ENCODE assay signal across 2 cellular contexts in the genomic region with DNA sequence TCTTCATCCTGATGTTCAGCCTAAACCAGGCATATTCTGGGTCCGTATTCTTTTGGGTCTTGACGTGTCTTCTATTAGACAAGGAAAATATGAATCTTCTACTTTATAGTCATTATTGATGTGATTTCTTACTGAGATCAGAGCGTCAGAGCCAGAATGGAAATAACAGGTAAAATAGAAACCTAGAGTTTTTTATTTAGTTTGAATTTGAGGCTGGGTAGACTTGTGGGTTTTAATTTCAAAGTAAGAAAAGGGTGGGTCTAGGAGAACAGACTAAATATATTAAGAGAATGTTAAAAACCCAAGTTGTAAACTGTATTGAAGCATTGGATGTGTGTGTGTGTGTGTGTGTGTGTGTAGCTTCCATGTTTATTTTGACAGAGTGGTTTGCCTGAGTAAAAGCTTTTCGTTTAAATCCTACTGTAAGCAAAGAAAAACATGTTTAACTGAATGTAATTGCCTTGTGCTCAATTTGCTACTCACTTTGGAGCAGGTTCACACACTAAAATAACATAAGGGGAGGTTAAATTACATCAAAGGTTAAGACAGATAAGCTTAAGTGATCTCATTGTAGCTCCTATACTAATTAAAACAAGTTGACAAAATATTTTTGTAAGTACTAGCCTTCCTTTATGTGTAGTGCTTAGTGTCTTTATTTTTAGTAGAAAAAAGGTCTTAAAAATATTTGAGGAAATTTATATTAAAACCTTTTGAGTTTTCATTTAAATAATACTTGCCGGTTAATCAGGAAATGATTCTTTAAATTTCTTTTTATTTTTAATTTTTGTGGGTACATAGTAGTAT.
TF ChIP-seq lines count a peak whose summit lies in the region.

No MANE protein-coding gene starts in this region.

TF ChIP-seq in SK-N-SH treated with all-trans-retinoic acid at 6 μM for 48 hours, 23 proteins besides CTCF, POLR2A, EP300 and RAD21 (continued from another document):
- TF ChIP-seq, protein P1, sequence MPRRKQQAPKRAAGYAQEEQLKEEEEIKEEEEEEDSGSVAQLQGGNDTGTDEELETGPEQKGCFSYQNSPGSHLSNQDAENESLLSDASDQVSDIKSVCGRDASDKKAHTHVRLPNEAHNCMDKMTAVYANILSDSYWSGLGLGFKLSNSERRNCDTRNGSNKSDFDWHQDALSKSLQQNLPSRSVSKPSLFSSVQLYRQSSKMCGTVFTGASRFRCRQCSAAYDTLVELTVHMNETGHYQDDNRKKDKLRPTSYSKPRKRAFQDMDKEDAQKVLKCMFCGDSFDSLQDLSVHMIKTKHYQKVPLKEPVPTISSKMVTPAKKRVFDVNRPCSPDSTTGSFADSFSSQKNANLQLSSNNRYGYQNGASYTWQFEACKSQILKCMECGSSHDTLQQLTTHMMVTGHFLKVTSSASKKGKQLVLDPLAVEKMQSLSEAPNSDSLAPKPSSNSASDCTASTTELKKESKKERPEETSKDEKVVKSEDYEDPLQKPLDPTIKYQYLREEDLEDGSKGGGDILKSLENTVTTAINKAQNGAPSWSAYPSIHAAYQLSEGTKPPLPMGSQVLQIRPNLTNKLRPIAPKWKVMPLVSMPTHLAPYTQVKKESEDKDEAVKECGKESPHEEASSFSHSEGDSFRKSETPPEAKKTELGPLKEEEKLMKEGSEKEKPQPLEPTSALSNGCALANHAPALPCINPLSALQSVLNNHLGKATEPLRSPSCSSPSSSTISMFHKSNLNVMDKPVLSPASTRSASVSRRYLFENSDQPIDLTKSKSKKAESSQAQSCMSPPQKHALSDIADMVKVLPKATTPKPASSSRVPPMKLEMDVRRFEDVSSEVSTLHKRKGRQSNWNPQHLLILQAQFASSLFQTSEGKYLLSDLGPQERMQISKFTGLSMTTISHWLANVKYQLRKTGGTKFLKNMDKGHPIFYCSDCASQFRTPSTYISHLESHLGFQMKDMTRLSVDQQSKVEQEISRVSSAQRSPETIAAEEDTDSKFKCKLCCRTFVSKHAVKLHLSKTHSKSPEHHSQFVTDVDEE (CRISPR knock-in tag; IDR thresholded peaks at IDR 0.05) = peak; percentile 68
- TF ChIP-seq, protein P2, sequence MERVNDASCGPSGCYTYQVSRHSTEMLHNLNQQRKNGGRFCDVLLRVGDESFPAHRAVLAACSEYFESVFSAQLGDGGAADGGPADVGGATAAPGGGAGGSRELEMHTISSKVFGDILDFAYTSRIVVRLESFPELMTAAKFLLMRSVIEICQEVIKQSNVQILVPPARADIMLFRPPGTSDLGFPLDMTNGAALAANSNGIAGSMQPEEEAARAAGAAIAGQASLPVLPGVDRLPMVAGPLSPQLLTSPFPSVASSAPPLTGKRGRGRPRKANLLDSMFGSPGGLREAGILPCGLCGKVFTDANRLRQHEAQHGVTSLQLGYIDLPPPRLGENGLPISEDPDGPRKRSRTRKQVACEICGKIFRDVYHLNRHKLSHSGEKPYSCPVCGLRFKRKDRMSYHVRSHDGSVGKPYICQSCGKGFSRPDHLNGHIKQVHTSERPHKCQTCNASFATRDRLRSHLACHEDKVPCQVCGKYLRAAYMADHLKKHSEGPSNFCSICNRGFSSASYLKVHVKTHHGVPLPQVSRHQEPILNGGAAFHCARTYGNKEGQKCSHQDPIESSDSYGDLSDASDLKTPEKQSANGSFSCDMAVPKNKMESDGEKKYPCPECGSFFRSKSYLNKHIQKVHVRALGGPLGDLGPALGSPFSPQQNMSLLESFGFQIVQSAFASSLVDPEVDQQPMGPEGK (CRISPR knock-in tag; IDR thresholded peaks at IDR 0.05; ENCODE audit: borderline replicate concordance) = no peak
- TF ChIP-seq GLIS3 (CRISPR knock-in tag; IDR thresholded peaks at IDR 0.05) = no peak
- TF ChIP-seq BACH2 (CRISPR knock-in tag; IDR thresholded peaks at IDR 0.05; ENCODE audit: borderline replicate concordance) = no peak
- TF ChIP-seq TOX (CRISPR knock-in tag; IDR thresholded peaks at IDR 0.05; ENCODE audit: borderline replicate concordance) = no peak
- TF ChIP-seq PPARA (CRISPR knock-in tag; IDR thresholded peaks at IDR 0.05; ENCODE audit: borderline replicate concordance) = no peak

TF ChIP-seq in SK-N-SH, 30 proteins besides CTCF, POLR2A, EP300 and RAD21 (continued from another document):
- TF ChIP-seq, protein P3, sequence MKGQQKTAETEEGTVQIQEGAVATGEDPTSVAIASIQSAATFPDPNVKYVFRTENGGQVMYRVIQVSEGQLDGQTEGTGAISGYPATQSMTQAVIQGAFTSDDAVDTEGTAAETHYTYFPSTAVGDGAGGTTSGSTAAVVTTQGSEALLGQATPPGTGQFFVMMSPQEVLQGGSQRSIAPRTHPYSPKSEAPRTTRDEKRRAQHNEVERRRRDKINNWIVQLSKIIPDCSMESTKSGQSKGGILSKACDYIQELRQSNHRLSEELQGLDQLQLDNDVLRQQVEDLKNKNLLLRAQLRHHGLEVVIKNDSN (IDR thresholded peaks at IDR 0.05; ENCODE audit: borderline replicate concordance, low read depth) = no peak
- TF ChIP-seq GATA2 (CRISPR knock-in tag; IDR thresholded peaks at IDR 0.05) (no peak), CHD2 (IDR thresholded peaks at IDR 0.05; ENCODE audit: low read length, partially characterized antibody) (no peak), FOSL2 (IDR thresholded peaks at IDR 0.05; ENCODE audit: borderline replicate concordance, low read depth) (no peak)
- TF ChIP-seq, protein P4, sequence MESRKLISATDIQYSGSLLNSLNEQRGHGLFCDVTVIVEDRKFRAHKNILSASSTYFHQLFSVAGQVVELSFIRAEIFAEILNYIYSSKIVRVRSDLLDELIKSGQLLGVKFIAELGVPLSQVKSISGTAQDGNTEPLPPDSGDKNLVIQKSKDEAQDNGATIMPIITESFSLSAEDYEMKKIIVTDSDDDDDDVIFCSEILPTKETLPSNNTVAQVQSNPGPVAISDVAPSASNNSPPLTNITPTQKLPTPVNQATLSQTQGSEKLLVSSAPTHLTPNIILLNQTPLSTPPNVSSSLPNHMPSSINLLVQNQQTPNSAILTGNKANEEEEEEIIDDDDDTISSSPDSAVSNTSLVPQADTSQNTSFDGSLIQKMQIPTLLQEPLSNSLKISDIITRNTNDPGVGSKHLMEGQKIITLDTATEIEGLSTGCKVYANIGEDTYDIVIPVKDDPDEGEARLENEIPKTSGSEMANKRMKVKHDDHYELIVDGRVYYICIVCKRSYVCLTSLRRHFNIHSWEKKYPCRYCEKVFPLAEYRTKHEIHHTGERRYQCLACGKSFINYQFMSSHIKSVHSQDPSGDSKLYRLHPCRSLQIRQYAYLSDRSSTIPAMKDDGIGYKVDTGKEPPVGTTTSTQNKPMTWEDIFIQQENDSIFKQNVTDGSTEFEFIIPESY (IDR thresholded peaks at IDR 0.05; ENCODE audit: borderline replicate concordance, low read depth) = no peak
TF ChIP-seq in SK-N-SH: peak in this region for 0.
